Comparison of ENCODE assay signal across 8 cellular contexts in the genomic region with DNA sequence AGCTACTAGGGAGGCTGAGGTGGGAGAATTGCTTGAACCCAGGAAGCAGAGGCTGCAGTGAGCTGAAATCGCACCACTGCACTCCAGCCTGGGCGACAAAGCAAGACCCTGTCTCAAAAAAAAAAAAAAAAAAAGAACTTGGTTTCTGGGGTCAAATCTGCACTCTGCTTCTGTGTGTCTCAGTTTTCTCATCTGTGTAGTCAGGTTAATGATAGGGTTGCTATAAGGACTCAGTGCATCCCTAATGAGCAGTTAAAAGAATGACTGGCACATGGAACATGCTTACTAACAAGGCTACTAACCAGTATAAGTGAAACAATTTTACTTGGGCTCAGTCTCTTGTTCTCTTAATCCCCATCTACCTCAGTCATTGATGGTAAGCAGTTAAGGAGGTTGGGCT. TPM values are rescaled to one million over a fixed set of nuclear protein-coding genes. Genes with fewer than 3 reads are reported as not detected.
DNase-seq lines count a peak whose midpoint lies in the region; ATAC-seq, FAIRE-seq and TF ChIP-seq lines count a peak whose summit lies in the region.
"Not testable (repeated sequence)": the region's sequence is repeated elsewhere in the genome, so short reads cannot be mapped to it uniquely, and the experiment has no call there.

No MANE protein-coding gene starts in this region.

- H3K79me2 ChIP-seq in GM23338 (replicated peaks; ENCODE audit: insufficient read depth) (peaks cover 100% of the 10 kb centered on the region), astrocyte (ENCODE audit: insufficient read depth, low read length) (peaks cover 100% of the 10 kb centered on the region)

- ATAC-seq in A549, GM23338, Panc1, gastrocnemius medialis: not testable (repeated sequence)

- POLR2A ChIA-PET in A549 (lab: Yijun Ruan, JAX), result not testable (repeated sequence)
- POLR2A ChIA-PET in Panc1 (lab: Charles Lee), result interaction anchor here (0.7 kb wide), 1 partner anchor 45 kb away, joined by 11 read pairs; no protein-coding TSS in a partner anchor

- DNase-seq in A549 (ENCODE audit: low read depth in 1 of 2, low spot score in 1 of 2); GM23338 (ENCODE audit: low spot score); Panc1 (ENCODE audit: low read depth, low spot score); astrocyte (ENCODE audit: low read depth); gastrocnemius medialis; tibial artery: not testable (repeated sequence)
- DNase-seq in dermis blood vessel endothelial cell (peak; percentile 10), mesenchymal stem cell (peak; percentile 9)

- H3K18ac ChIP-seq in mesenchymal stem cell (ENCODE audit: low read depth in 1 of 2, low read length in 2 of 2), result not testable (repeated sequence)

- not testable (repeated sequence) for H3K9me3 ChIP-seq in A549; Panc1 (ENCODE audit: control insufficient read depth, insufficient read depth, low read depth, low read length); astrocyte (ENCODE audit: insufficient read depth, low read depth, low read length); mesenchymal stem cell (ENCODE audit: control insufficient read depth, low read length); gastrocnemius medialis; tibial artery

- not testable (repeated sequence) for H3K4me3 Mint-ChIP-seq in GM23338; astrocyte (ENCODE audit: unreplicated experiment)

- H3K14ac ChIP-seq in mesenchymal stem cell (ENCODE audit: low read length in 2 of 2), result not testable (repeated sequence)

- not testable (repeated sequence) for H3K9ac ChIP-seq in astrocyte (ENCODE audit: low read length); mesenchymal stem cell (ENCODE audit: low read length)

- H2BK15ac ChIP-seq in mesenchymal stem cell (ENCODE audit: low read depth, poor library complexity, severe bottlenecking), result not testable (repeated sequence)

- TF ChIP-seq RAD21 in A549 (conservative IDR thresholded peaks at IDR 0.05 in 1 of 2, IDR thresholded peaks at IDR 0.05 in 1 of 2), result not testable (repeated sequence)

- CTCF ChIA-PET in A549 (lab: Yijun Ruan, JAX), result interaction anchor here (1.0 to 9.7 kb wide), 6 partner anchors 9 to 301 kb away, joined by 3 to 75 read pairs (median 7); no protein-coding TSS in a partner anchor
- CTCF ChIA-PET in Panc1 (lab: Charles Lee), result not testable (repeated sequence)

- peak overlapping the region; percentile 90 for H3K4me2 ChIP-seq in A549
- not testable (repeated sequence) for H3K4me2 ChIP-seq in GM23338; astrocyte (ENCODE audit: low read length); mesenchymal stem cell (ENCODE audit: low read length, poor library complexity, severe bottlenecking)

- WGBS in A549 (ENCODE audit: missing lambda C conversion rate), result 93% methylated on average over 2 of the region's 2 CpGs
- 96% methylated on average over 2 of the region's 2 CpGs for WGBS in mesenchymal stem cell

- H3K27ac ChIP-seq in A549, result peak overlapping the region; percentile 45 to 76; a peak in 4 of 6 replicates
- H3K27ac ChIP-seq in GM23338 (ENCODE audit: low read depth); astrocyte (ENCODE audit: low read depth, low read length); mesenchymal stem cell (ENCODE audit: low read length, poor library complexity, severe bottlenecking): not testable (repeated sequence)
- H3K27ac ChIP-seq in Panc1 (ENCODE audit: low read length), result peak overlapping the region; percentile 98
- H3K27ac ChIP-seq in gastrocnemius medialis, result peak overlapping the region; percentile 47 to 97 (median 74)
- H3K27ac ChIP-seq in tibial artery, result peak overlapping the region; percentile 64 to 92

- H3K9me3 Mint-ChIP-seq in GM23338; astrocyte (ENCODE audit: unreplicated experiment): not testable (repeated sequence)

- TF ChIP-seq CTCF in A549 (IDR thresholded peaks at IDR 0.05); GM23338 (conservative IDR thresholded peaks at IDR 0.05; ENCODE audit: low read depth in 2 of 2); Panc1 (IDR thresholded peaks at IDR 0.05); astrocyte (IDR thresholded peaks at IDR 0.05; ENCODE audit: insufficient read depth, low read depth, low read length); gastrocnemius medialis (IDR thresholded peaks at IDR 0.05 in 4 of 5, conservative IDR thresholded peaks at IDR 0.05 in 1 of 5); tibial artery (IDR thresholded peaks at IDR 0.05): not testable (repeated sequence)

- H4K8ac ChIP-seq in mesenchymal stem cell (ENCODE audit: low read length), result not testable (repeated sequence)

- peaks cover 29% of the 10 kb centered on the region; the same call in 1 of the 2 replicates for H4K20me1 ChIP-seq in GM23338 (replicated peaks; ENCODE audit: insufficient read depth)
- H4K20me1 ChIP-seq in astrocyte (ENCODE audit: insufficient read depth, low read length), result peaks cover 83% of the 10 kb centered on the region

- not testable (repeated sequence) for H2BK120ac ChIP-seq in mesenchymal stem cell (ENCODE audit: low read depth, low read length)

- TF ChIP-seq EP300 in A549 (IDR thresholded peaks at IDR 0.05), result not testable (repeated sequence)

- FAIRE-seq in A549 (lab: Jason Lieb, UNC); astrocyte (lab: Jason Lieb, UNC): not testable (repeated sequence)

- H3K27ac Mint-ChIP-seq in GM23338, result peak overlapping the region; percentile 48; the same call in 1 of the 2 replicates
- peak overlapping the region; percentile 63 for H3K27ac Mint-ChIP-seq in astrocyte (ENCODE audit: unreplicated experiment)

- not testable (repeated sequence) for H2AFZ ChIP-seq in GM23338; astrocyte (ENCODE audit: low read depth, low read length); mesenchymal stem cell (ENCODE audit: low read depth, low read length)

- BruUV-seq in Panc1 (replicated peaks; lab: Mats Ljungman, UMichigan), result not testable (repeated sequence)

- in situ Hi-C loops in Panc1 (cut with HindIII; ENCODE audit: low pct_unique_long_range_greater_than_20kb, low sequenced_read_pairs); gastrocnemius medialis (cut with MboI; ENCODE audit: low sequenced_read_pairs in 4 of 4): not testable (repeated sequence)

- not testable (repeated sequence) for H3K36me3 Mint-ChIP-seq in GM23338 (ENCODE audit: low read depth); astrocyte (ENCODE audit: low read depth, unreplicated experiment)

- not testable (repeated sequence) for H3K27me3 Mint-ChIP-seq in GM23338 (ENCODE audit: insufficient read depth, low read depth, poor library complexity); astrocyte (ENCODE audit: low read depth, unreplicated experiment)

- H2BK5ac ChIP-seq in mesenchymal stem cell (ENCODE audit: low read depth, low read length, poor library complexity, severe bottlenecking), result not testable (repeated sequence)

- not testable (repeated sequence) for H2BK12ac ChIP-seq in mesenchymal stem cell (ENCODE audit: low read length in 2 of 2)

- intact Hi-C loops in Panc1 (cut with micrococcal nuclease; ENCODE audit: unreplicated experiment); gastrocnemius medialis (cut with DNase I; ENCODE audit: low total_unique reads): not testable (repeated sequence)
- intact Hi-C loops in tibial artery (cut with DNase I; ENCODE audit: low total_unique reads), result loop anchor here (10.0 kb wide), 1 partner anchor 52 kb away; no protein-coding TSS in a partner anchor

- H4K91ac ChIP-seq in mesenchymal stem cell (ENCODE audit: low read length), result not testable (repeated sequence)

- H2AK5ac ChIP-seq in mesenchymal stem cell (ENCODE audit: low read length, severe bottlenecking), result not testable (repeated sequence)

- H3K36me3 ChIP-seq in GM23338 (ENCODE audit: insufficient read depth); Panc1 (ENCODE audit: control insufficient read depth, insufficient read depth, low read length); astrocyte (ENCODE audit: insufficient read depth, low read length); mesenchymal stem cell (ENCODE audit: control insufficient read depth in 1 of 2, insufficient read depth in 2 of 2, low read depth in 1 of 2, low read length in 2 of 2); gastrocnemius medialis; tibial artery: not testable (repeated sequence)

- H3K4me3 ChIP-seq in A549; GM23338; Panc1 (ENCODE audit: low read depth in 2 of 2, low read length in 2 of 2); astrocyte (ENCODE audit: insufficient read depth, low read depth, low read length); mesenchymal stem cell (ENCODE audit: insufficient read depth in 1 of 2, low read depth in 1 of 2, low read length in 2 of 2); gastrocnemius medialis: not testable (repeated sequence)
- H3K4me3 ChIP-seq in tibial artery, result peak overlapping the region in 1 of 2 donors; percentile 3

- H3K9me2 ChIP-seq in GM23338 (ENCODE audit: insufficient read depth), result not testable (repeated sequence)

- peaks cover 93% of the 10 kb centered on the region for H3K4me1 Mint-ChIP-seq in GM23338
- H3K4me1 Mint-ChIP-seq in astrocyte (ENCODE audit: low read depth, unreplicated experiment), result peaks cover 78% of the 10 kb centered on the region

- H3K4ac ChIP-seq in mesenchymal stem cell (ENCODE audit: low read depth in 1 of 2, low read length in 2 of 2), result not testable (repeated sequence)

- H3K4me1 ChIP-seq in A549 (peaks cover 90% of the 10 kb centered on the region), GM23338 (ENCODE audit: insufficient read depth) (peaks cover 88% of the 10 kb centered on the region), Panc1 (ENCODE audit: control insufficient read depth, insufficient read depth, low read length) (peaks cover 90% of the 10 kb centered on the region), astrocyte (ENCODE audit: insufficient read depth, low read length) (peaks cover 69% of the 10 kb centered on the region), mesenchymal stem cell (ENCODE audit: control insufficient read depth, insufficient read depth, low read depth, low read length) (peaks cover 17% of the 10 kb centered on the region), gastrocnemius medialis (peaks cover 95 to 96% of the 10 kb centered on the region in 2 donors), tibial artery (peaks cover 0 to 95% (median 78%) of the 10 kb centered on the region in 4 donors)

- not testable (repeated sequence) for H3K79me1 ChIP-seq in mesenchymal stem cell (replicated peaks; ENCODE audit: low read length, poor library complexity, severe bottlenecking)

- not testable (repeated sequence) for H3K23ac ChIP-seq in mesenchymal stem cell (ENCODE audit: low read length in 2 of 2)

- TF ChIP-seq POLR2A in A549 (IDR thresholded peaks at IDR 0.05; ENCODE audit: low read length); gastrocnemius medialis (IDR thresholded peaks at IDR 0.05): not testable (repeated sequence)

- H3K27me3 ChIP-seq in GM23338 (ENCODE audit: insufficient read depth); Panc1 (ENCODE audit: control insufficient read depth, insufficient read depth, low read length); astrocyte (ENCODE audit: insufficient read depth, low read length); mesenchymal stem cell (ENCODE audit: control insufficient read depth in 1 of 2, insufficient read depth in 1 of 2, low read length in 2 of 2); gastrocnemius medialis; tibial artery: not testable (repeated sequence)

- not testable (repeated sequence) for H3F3A ChIP-seq in GM23338 (replicated peaks; ENCODE audit: low read depth)

RNA-seq across cellular contexts. Expression of a gene that starts 7.5 kb away (rescaled TPM):
- polyA plus RNA-seq in A549 (2011; rRNA removed) (208 and 275 TPM in 2 replicates), A549 (2017; fragmentation: RNase III; extraction: RNeasy Plus Mini Kit Qiagen cat#74134 plus additional on column Dnase treatment) (127 to 135 TPM (median 130 TPM) in 3 replicates), GM23338 (2016; fragmentation: Nextera tagmentation; extraction: Ambion mirVana) (10.5 and 11.3 TPM in 2 replicates)
- 133 and 166 TPM in 2 replicates for polyA plus RNA-seq in A549 (2012; cell fraction: cytosol; rRNA removed)
- 215 and 283 TPM in 2 replicates for polyA plus RNA-seq in A549 (2012; cell fraction: nucleus; rRNA removed)
- 997 and 1,171 TPM in 2 replicates for polyA minus RNA-seq in A549 (2011; rRNA and poly(A)+ RNA removed)
- 30.9 and 36.4 TPM in 2 replicates for total RNA-seq in GM23338 (2014; rRNA removed; shearing (Covaris generic))
- total RNA-seq in Panc1 (2021; ENCODE audit: unreplicated experiment) (290 TPM), astrocyte (138 and 180 TPM in 2 replicates), dermis blood vessel endothelial cell (765 and 891 TPM in 2 replicates), gastrocnemius medialis (100 to 1,000 TPM in 2 of 4 donors, 10 to 100 TPM in 2; 93.2 to 194 (median 119) TPM)
- 285 TPM for polyA plus RNA-seq in Panc1 (2012; ENCODE audit: insufficient read length)
- 70.6 TPM for polyA plus RNA-seq in mesenchymal stem cell (2013, experiment 1 of 2)
- 70.6 TPM for polyA plus RNA-seq in mesenchymal stem cell (2013, experiment 2 of 2)
